ENCODE assay signal across 1 cellular context in genomic region chr2:31515586-31515985, GRCh38.
TF ChIP-seq lines count a peak whose summit lies in the region.

No MANE protein-coding gene starts in this region.

TF ChIP-seq in HepG2, 621 proteins besides CTCF, POLR2A, EP300 and RAD21 (continued from another document):
- TF ChIP-seq SNAPC4 (CRISPR knock-in tag; IDR thresholded peaks at IDR 0.05) = no peak
- no peak for TF ChIP-seq ZNF512 (CRISPR knock-in tag; IDR thresholded peaks at IDR 0.05)
- no peak for TF ChIP-seq ZNF235 (CRISPR knock-in tag; IDR thresholded peaks at IDR 0.05; ENCODE audit: borderline replicate concordance)
- no peak for TF ChIP-seq ZNF614 (CRISPR knock-in tag; IDR thresholded peaks at IDR 0.05; ENCODE audit: borderline replicate concordance)
- TF ChIP-seq, protein P1, sequence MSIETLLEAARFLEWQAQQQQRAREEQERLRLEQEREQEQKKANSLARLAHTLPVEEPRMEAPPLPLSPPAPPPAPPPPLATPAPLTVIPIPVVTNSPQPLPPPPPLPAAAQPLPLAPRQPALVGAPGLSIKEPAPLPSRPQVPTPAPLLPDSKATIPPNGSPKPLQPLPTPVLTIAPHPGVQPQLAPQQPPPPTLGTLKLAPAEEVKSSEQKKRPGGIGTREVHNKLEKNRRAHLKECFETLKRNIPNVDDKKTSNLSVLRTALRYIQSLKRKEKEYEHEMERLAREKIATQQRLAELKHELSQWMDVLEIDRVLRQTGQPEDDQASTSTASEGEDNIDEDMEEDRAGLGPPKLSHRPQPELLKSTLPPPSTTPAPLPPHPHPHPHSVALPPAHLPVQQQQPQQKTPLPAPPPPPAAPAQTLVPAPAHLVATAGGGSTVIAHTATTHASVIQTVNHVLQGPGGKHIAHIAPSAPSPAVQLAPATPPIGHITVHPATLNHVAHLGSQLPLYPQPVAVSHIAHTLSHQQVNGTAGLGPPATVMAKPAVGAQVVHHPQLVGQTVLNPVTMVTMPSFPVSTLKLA (IDR thresholded peaks at IDR 0.05) = peak; percentile 65
TF ChIP-seq in HepG2: peak in this region for 1.
